ENCODE assay signal across 8 cellular contexts in genomic region chr12:115998119-115998633, GRCh38.
DNase-seq lines count a peak whose midpoint lies in the region; ATAC-seq and TF ChIP-seq lines count a peak whose summit lies in the region.

No MANE protein-coding gene starts in this region.

- no peak overlapping the region for H3K9ac ChIP-seq in rectal smooth muscle tissue (ENCODE audit: low read length)

- no peak overlapping the region for H3K27ac ChIP-seq in WERI-Rb-1
- peak overlapping the region; percentile 48 for H3K27ac ChIP-seq in rectal smooth muscle tissue (ENCODE audit: low read depth, low read length)

- H3K4me3 ChIP-seq in AG04449 (ENCODE audit: low read depth, low read length) (no peak overlapping the region), WERI-Rb-1 (ENCODE audit: low read depth, low read length) (no peak overlapping the region), rectal smooth muscle tissue (ENCODE audit: low read length) (no peak overlapping the region)

- CTCF ChIA-PET in AG04449 (lab: Yijun Ruan, JAX) = interaction anchor here (0.7 to 3.3 kb wide), 39 partner anchors 9 to 711 kb away, joined by 3 to 43 read pairs (median 4); no protein-coding TSS in a partner anchor

- POLR2A ChIA-PET in AG04449 (lab: Yijun Ruan, JAX) = no interaction called here

- H3K27me3 ChIP-seq in WERI-Rb-1 (ENCODE audit: insufficient read depth, low read depth, severe bottlenecking) = no peaks in the 10 kb centered on the region
- no peaks in the 10 kb centered on the region for H3K27me3 ChIP-seq in rectal smooth muscle tissue (ENCODE audit: control insufficient read depth, insufficient read depth, low read length)

- H3K9me3 ChIP-seq in WERI-Rb-1 (ENCODE audit: severe bottlenecking) = no peaks in the 10 kb centered on the region

- TF ChIP-seq CTCF in AG04449 (IDR thresholded peaks at IDR 0.05; ENCODE audit: insufficient read depth, low read length, missing control alignments) = peak; percentile 33
- peak; percentile 23; the same call in 1 of the 2 replicates for TF ChIP-seq CTCF in WERI-Rb-1 (IDR thresholded peaks at IDR 0.05; ENCODE audit: low read depth, low read length)

- DNase-seq in AG04449 (ENCODE audit: low read depth, low spot score) = peak; percentile 21
- DNase-seq in GM04503 (ENCODE audit: low read depth) = peak; percentile 13
- peak; percentile 65 for DNase-seq in LoVo (ENCODE audit: low spot score)
- no peak for DNase-seq in WERI-Rb-1
- peak; percentile 48 for DNase-seq in glomerular visceral epithelial cell (ENCODE audit: extremely low spot score)

- peaks cover 7% of the 10 kb centered on the region for H3K4me1 ChIP-seq in rectal smooth muscle tissue (ENCODE audit: control insufficient read depth, insufficient read depth, low read length)

- peaks cover 26% of the 10 kb centered on the region for H3K36me3 ChIP-seq in WERI-Rb-1
- H3K36me3 ChIP-seq in rectal smooth muscle tissue (ENCODE audit: control insufficient read depth, insufficient read depth, low read length) = peaks cover 18% of the 10 kb centered on the region

- ATAC-seq in GM18867 (IDR thresholded peaks at IDR 0.05; ENCODE audit: unreplicated experiment) (no peak), GM18868 (IDR thresholded peaks at IDR 0.05; ENCODE audit: unreplicated experiment) (no peak)
